Comparison of ENCODE assay signal across 20 cellular contexts in the genomic region with DNA sequence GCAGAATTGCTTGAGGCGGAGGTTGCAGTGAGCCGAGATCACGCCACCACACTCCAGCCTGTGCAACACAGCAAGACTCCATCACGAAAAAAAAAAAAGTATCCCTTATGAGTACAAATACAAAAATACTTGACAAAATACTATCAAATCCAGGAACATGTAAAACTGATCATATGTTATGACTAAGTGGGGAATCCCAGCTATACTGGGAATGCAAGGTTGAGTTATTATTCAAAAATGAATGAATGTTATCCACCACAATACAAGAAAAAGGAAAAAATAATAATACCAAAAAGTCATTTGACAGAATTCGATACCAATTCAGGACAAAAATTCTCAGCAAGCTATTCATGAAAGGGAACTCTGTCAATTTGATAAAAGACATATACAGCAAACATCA. TPM values are rescaled to one million over a fixed set of nuclear protein-coding genes. Genes with fewer than 3 reads are reported as not detected.
DNase-seq lines count a peak whose midpoint lies in the region; ATAC-seq and TF ChIP-seq lines count a peak whose summit lies in the region.
"Had no signal": no experiment of that assay in that cellular context is flagged by ENCODE, and none has a peak within 500 bp of the region (broad histone marks: within the 10 kb centered on the region; RNA-seq: fewer than 3 reads in every experiment).

No MANE protein-coding gene starts in this region.

- H3K4me2 ChIP-seq in mammary epithelial cell (ENCODE audit: insufficient read depth, low read depth, low read length), result no peak overlapping the region

- H3K36me3 Mint-ChIP-seq in MCF 10A (ENCODE audit: insufficient read depth, unreplicated experiment), result peaks cover 3% of the 10 kb centered on the region
- H3K36me3 Mint-ChIP-seq: CD4-positive, CD25-positive, alpha-beta regulatory T cell; natural killer cell had no signal

- WGBS in mammary epithelial cell (ENCODE audit: low coverage, missing lambda C conversion rate), result 100% methylated on average over 5 of the region's 5 CpGs

- in situ Hi-C loops in mammary epithelial cell (cut with MboI; ENCODE audit: low sequenced_read_pairs in 2 of 2), result no loop called here

- H3K27ac Mint-ChIP-seq in MCF 10A (ENCODE audit: low read depth, unreplicated experiment), result no peak overlapping the region
- H3K27ac Mint-ChIP-seq: activated T-helper 1 cell treated with anti-CD3 and anti-CD28 coated beads, Interleukin-12 subunit alpha, Interleukin-12 subunit beta, Interleukin-2, Interleukin-4 antibody, amounts not matched to agents 30 ng/mL and 10 ng/mL and 1 ng/mL, durations not matched to agents 14 hours and 24 hours and 36 hours; CD4-positive, CD25-positive, alpha-beta regulatory T cell; natural killer cell had no signal

- H3K79me2 ChIP-seq in mammary epithelial cell (ENCODE audit: insufficient read depth, low read length), result no peaks in the 10 kb centered on the region
- H3K79me2 ChIP-seq: parathyroid adenoma had no signal

- H3K9ac ChIP-seq in mammary epithelial cell (ENCODE audit: insufficient read depth, low read length), result no peak overlapping the region
- H3K9ac ChIP-seq: parathyroid adenoma had no signal

- no TSS peak for BruUV-seq in mammary epithelial cell (replicated peaks; lab: Mats Ljungman, UMichigan)
- no TSS peak for BruUV-seq in MCF 10A (replicated peaks; lab: Mats Ljungman, UMichigan)

- peaks cover 5% of the 10 kb centered on the region for H3K4me1 Mint-ChIP-seq in MCF 10A (ENCODE audit: insufficient read depth, unreplicated experiment)
- H3K4me1 Mint-ChIP-seq: CD4-positive, CD25-positive, alpha-beta regulatory T cell; natural killer cell had no signal

- no peaks in the 10 kb centered on the region for H3K9me3 Mint-ChIP-seq in MCF 10A (ENCODE audit: unreplicated experiment)
- H3K9me3 Mint-ChIP-seq: activated T-helper 1 cell treated with anti-CD3 and anti-CD28 coated beads, Interleukin-12 subunit alpha, Interleukin-12 subunit beta, Interleukin-2, Interleukin-4 antibody, amounts not matched to agents 30 ng/mL and 10 ng/mL and 1 ng/mL, durations not matched to agents 14 hours and 24 hours and 36 hours; CD4-positive, CD25-positive, alpha-beta regulatory T cell; natural killer cell had no signal

- peaks cover 5% of the 10 kb centered on the region for H3K9me3 ChIP-seq in mammary epithelial cell (replicated peaks; ENCODE audit: insufficient read depth, low read length)
- H3K9me3 ChIP-seq: testis had no signal

- CTCF ChIA-PET in mammary epithelial cell (lab: Charles Lee; ENCODE audit: low non-redundant PET) (no interaction called here), MCF 10A (lab: Yijun Ruan, JAX) (no interaction called here), RWPE1 (lab: Yijun Ruan, JAX) (no interaction called here)

- peak; percentile 22 for DNase-seq in mammary epithelial cell
- DNase-seq in MCF 10A (ENCODE audit: unreplicated experiment), result no peak
- no peak for DNase-seq in RWPE1 (ENCODE audit: low spot score)
- DNase-seq in fibroblast of pulmonary artery (ENCODE audit: low read depth), result peak; percentile 27
- no peak for DNase-seq in NCI-H1092 (lab: John Stamatoyannopoulos, UW)
- DNase-seq in activated CD4-positive, alpha-beta T cell treated with anti-CD3 and anti-CD28 coated beads, Interleukin-2, amount 50 U/mL, for 4 hours, result no peak
- DNase-seq in NCI-H1105 treated with DMSO at 0.1 percent for 48 hours (lab: John Stamatoyannopoulos, UW), result no peak
- DNase-seq: activated CD8-positive, alpha-beta memory T cell treated with anti-CD3 and anti-CD28 coated beads for 24 hours; amniotic stem cell; caudate nucleus; CD4-positive, CD25-positive, alpha-beta regulatory T cell; effector CD4-positive, alpha-beta T cell; GF-D8; natural killer cell; RPMI8226; testis had no signal

- H3K27me3 Mint-ChIP-seq in MCF 10A (ENCODE audit: insufficient read depth, unreplicated experiment), result no peaks in the 10 kb centered on the region
- H3K27me3 Mint-ChIP-seq: CD4-positive, CD25-positive, alpha-beta regulatory T cell had no signal

- POLR2A ChIA-PET in MCF 10A (lab: Yijun Ruan, JAX), result interaction anchor here (0.6 kb wide), 1 partner anchor 12 kb away, joined by 3 read pairs; no protein-coding TSS in a partner anchor
- POLR2A ChIA-PET in RWPE1 (lab: Yijun Ruan, JAX; ENCODE audit: low non-redundant PET), result no interaction called here

- H3K4me3 Mint-ChIP-seq in MCF 10A (ENCODE audit: unreplicated experiment), result no peak overlapping the region
- H3K4me3 Mint-ChIP-seq: activated T-helper 1 cell treated with anti-CD3 and anti-CD28 coated beads, Interleukin-12 subunit alpha, Interleukin-12 subunit beta, Interleukin-2, Interleukin-4 antibody, amounts not matched to agents 30 ng/mL and 10 ng/mL and 1 ng/mL, durations not matched to agents 14 hours and 24 hours and 36 hours; CD4-positive, CD25-positive, alpha-beta regulatory T cell; natural killer cell had no signal

- H3K27me3 ChIP-seq in mammary epithelial cell (ENCODE audit: insufficient read depth, low read length), result no peaks in the 10 kb centered on the region
- H3K27me3 ChIP-seq: testis had no signal

- peaks cover 17% of the 10 kb centered on the region for H3K4me1 ChIP-seq in mammary epithelial cell (ENCODE audit: insufficient read depth, low read length)
- H3K4me1 ChIP-seq: parathyroid adenoma had no signal

- dilution Hi-C loops in mammary epithelial cell (cut with HindIII; ENCODE audit: low sequenced_read_pairs), result no loop called here

- H3K36me3 ChIP-seq in mammary epithelial cell (ENCODE audit: insufficient read depth, low read length), result peaks cover 3% of the 10 kb centered on the region

- ATAC-seq in HG03139 (IDR thresholded peaks at IDR 0.05; ENCODE audit: unreplicated experiment), result no peak
- ATAC-seq: natural killer cell, sciatic nerve had no signal

- H3K27ac ChIP-seq in mammary epithelial cell (ENCODE audit: insufficient read depth, low read depth, low read length) (no peak overlapping the region), RWPE1 (peak overlapping the region; percentile 43; the same call in 1 of the 2 replicates)
- H3K27ac ChIP-seq: parathyroid adenoma, testis had no signal

- intact Hi-C loops in mammary epithelial cell (cut with micrococcal nuclease), result no loop called here
- intact Hi-C loops in MCF 10A (cut with micrococcal nuclease), result no loop called here

- H3K4me3 ChIP-seq in mammary epithelial cell (replicated peaks in 1 of 3; ENCODE audit: insufficient read depth in 1 of 3, low read depth in 2 of 3, low read length in 3 of 3) (no peak overlapping the region), fibroblast of pulmonary artery (replicated peaks; ENCODE audit: low read depth, low read length) (no peak overlapping the region)
- H3K4me3 ChIP-seq: testis had no signal

- TF ChIP-seq CTCF in mammary epithelial cell (conservative IDR thresholded peaks at IDR 0.05 in 1 of 2, IDR thresholded peaks at IDR 0.05 in 1 of 2; ENCODE audit: extremely low read depth in 1 of 2, insufficient read depth in 1 of 2, low read depth in 1 of 2, low read length in 2 of 2) (no peak), MCF 10A (IDR thresholded peaks at IDR 0.05; ENCODE audit: unreplicated experiment) (no peak), RWPE1 (conservative IDR thresholded peaks at IDR 0.05; ENCODE audit: low read depth) (no peak), fibroblast of pulmonary artery (IDR thresholded peaks at IDR 0.05; ENCODE audit: low read length, missing control alignments) (no peak)

- no peak overlapping the region for H2AFZ ChIP-seq in mammary epithelial cell (ENCODE audit: low read depth, low read length)
- H2AFZ ChIP-seq: parathyroid adenoma had no signal

- H4K20me1 ChIP-seq in mammary epithelial cell (ENCODE audit: insufficient read depth, low read length), result no peaks in the 10 kb centered on the region

RNA-seq across cellular contexts. Expression of gene MOK, which starts 32.6 kb away (rescaled TPM):
- 10 to 100 TPM; 41.6 to 49.0 TPM for total RNA-seq in mammary epithelial cell
- 38.3 TPM for polyA plus RNA-seq in mammary epithelial cell
- 9.1 TPM for polyA minus RNA-seq in mammary epithelial cell
- total RNA-seq in MCF 10A (2022), result 61.7 and 98.9 TPM in 2 replicates

RNA-seq across cellular contexts. Expression of gene ZNF839, which starts 47.2 kb away (rescaled TPM):
- total RNA-seq in mammary epithelial cell, result 10 to 100 TPM; 12.0 to 14.1 TPM
- polyA plus RNA-seq in mammary epithelial cell, result 8.3 TPM
- polyA minus RNA-seq in mammary epithelial cell, result 17.3 TPM
- 20.3 and 23.0 TPM in 2 replicates for total RNA-seq in MCF 10A (2022)

Comparison
In these comparisons a context has a peak if more than half of its experiments do, and no peak if none do; other contexts are left out.
1. DNase-seq: peak in mammary epithelial cell (single experiment) and fibroblast of pulmonary artery (single experiment); none in MCF 10A (single experiment), RWPE1 (single experiment), NCI-H1092 (single experiment), activated CD4-positive, alpha-beta T cell treated with anti-CD3 and anti-CD28 coated beads, Interleukin-2, amount 50 U/mL, for 4 hours (0 of 2) and NCI-H1105 treated with DMSO at 0.1 percent for 48 hours (single experiment).